ENCODE assay signal across 7 cellular contexts in the genomic region with DNA sequence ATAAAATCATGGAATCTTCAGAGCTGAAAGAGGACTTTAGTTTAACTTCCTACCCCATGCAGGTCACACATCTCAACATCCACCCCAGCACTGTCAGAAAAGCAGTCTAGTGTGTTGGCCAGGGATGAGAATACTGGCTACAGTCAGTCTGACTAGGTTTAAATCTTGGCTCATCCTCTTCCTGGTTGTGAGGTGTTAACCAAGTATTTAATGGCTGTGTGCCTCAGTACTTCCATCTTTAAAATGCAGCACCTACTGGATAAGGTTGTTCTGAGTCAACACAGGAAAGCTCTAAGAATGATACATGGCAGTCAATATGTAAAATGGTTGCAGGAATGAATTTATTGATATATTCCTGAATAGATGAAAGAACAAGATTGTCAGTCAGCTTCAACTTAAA.
"Had no signal": no experiment of that assay in that cellular context is flagged by ENCODE, and none has a peak within 500 bp of the region (broad histone marks: within the 10 kb centered on the region; RNA-seq: fewer than 3 reads in every experiment).

No MANE protein-coding gene starts in this region.

- H3K9me3 Mint-ChIP-seq: HFFc6, IgD-negative memory B cell had no signal

- H3K4me3 Mint-ChIP-seq: HFFc6, IgD-negative memory B cell had no signal

- H3K4me3 ChIP-seq: HAP-1 had no signal

- H3K27me3 Mint-ChIP-seq: IgD-negative memory B cell had no signal

- H3K27ac Mint-ChIP-seq: HFFc6, IgD-negative memory B cell had no signal

- DNase-seq: GOT3, H7, HFFc6 had no signal

- H3K9me3 ChIP-seq: HAP-1 had no signal

- H3K36me3 ChIP-seq: HAP-1 had no signal

- H3K4me1 ChIP-seq: HAP-1 had no signal

- ATAC-seq: HCT116, HepG2 had no signal
